11 cellular contexts compared by ENCODE assay signal in the genomic region with DNA sequence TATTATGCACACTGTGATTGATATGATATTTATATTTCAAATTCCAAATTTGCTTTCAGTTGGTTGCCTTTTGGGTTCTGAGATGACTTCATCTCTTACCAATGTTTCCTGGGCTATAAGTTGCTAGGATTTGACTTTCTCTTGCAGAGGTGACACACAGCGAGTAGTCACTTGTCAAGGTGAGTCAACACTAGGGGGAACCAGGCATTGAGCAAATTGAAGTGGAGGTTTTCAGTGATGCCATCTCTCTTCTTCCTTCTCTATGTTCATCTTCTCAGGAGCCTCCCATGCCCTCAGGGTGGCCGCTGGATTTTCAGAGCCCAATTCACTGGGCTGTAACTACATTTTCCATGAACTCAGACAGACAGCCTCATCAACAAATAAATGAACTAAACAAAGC. TPM values are rescaled to one million over a fixed set of nuclear protein-coding genes. Genes with fewer than 3 reads are reported as not detected.
DNase-seq lines count a peak whose midpoint lies in the region; ATAC-seq lines count a peak whose summit lies in the region.
"Had no signal": no experiment of that assay in that cellular context is flagged by ENCODE, and none has a peak within 500 bp of the region (broad histone marks: within the 10 kb centered on the region; RNA-seq: fewer than 3 reads in every experiment).

No MANE protein-coding gene starts in this region.

- H3K23ac ChIP-seq in mesendoderm (ENCODE audit: low read length), result no peak overlapping the region

- no peaks in the 10 kb centered on the region for H3K36me3 ChIP-seq in mesendoderm (ENCODE audit: control insufficient read depth, insufficient read depth, low read length)

- H2BK15ac ChIP-seq in mesendoderm (replicated peaks; ENCODE audit: low read depth), result no peak overlapping the region

- H3K4me3 ChIP-seq in mesendoderm (ENCODE audit: low read length), result no peak overlapping the region

- H3K18ac ChIP-seq in mesendoderm (ENCODE audit: low read length), result no peak overlapping the region

- no peak overlapping the region for H3K4ac ChIP-seq in mesendoderm (ENCODE audit: low read depth, low read length)

- WGBS in mesendoderm (ENCODE audit: extremely low coverage, insufficient coverage, low lambda C conversion rate), result no CpG with 5 or more reads among the region's 2 CpGs

- H4K8ac ChIP-seq in mesendoderm (ENCODE audit: low read depth, low read length), result no peak overlapping the region

- no peak overlapping the region for H3K9ac ChIP-seq in mesendoderm (ENCODE audit: low read length)

- peaks cover 65% of the 10 kb centered on the region for H3K4me1 Mint-ChIP-seq in activated T-cell treated with anti-CD3 and anti-CD28 coated beads, Interleukin-2, amount 50 U/mL, for 72 hours (ENCODE audit: low read depth)

- no peak overlapping the region for H3K4me2 ChIP-seq in mesendoderm (ENCODE audit: low read length)

- H3K27ac Mint-ChIP-seq in activated T-cell treated with anti-CD3 and anti-CD28 coated beads, Interleukin-2, amount 50 U/mL, for 72 hours, result no peak overlapping the region
- H3K27ac Mint-ChIP-seq: nephron progenitor cell had no signal

- peak; percentile 90 to 92 for ATAC-seq in activated T-cell treated with anti-CD3 and anti-CD28 coated beads, Interleukin-2, amount 50 U/mL, for 72 hours (replicated peaks in 1 of 2)
- ATAC-seq in HG02610 (IDR thresholded peaks at IDR 0.05; ENCODE audit: unreplicated experiment) (no peak), HG02678 (IDR thresholded peaks at IDR 0.05; ENCODE audit: unreplicated experiment) (no peak)

- no peaks in the 10 kb centered on the region for H3K9me3 Mint-ChIP-seq in activated T-cell treated with anti-CD3 and anti-CD28 coated beads, Interleukin-2, amount 50 U/mL, for 72 hours

- peak; percentile 60 for DNase-seq in NK-92 treated with Interleukin-12 subunit alpha and Interleukin-12 subunit beta, amount 100 ng/mL, for 24 hours (lab: John Stamatoyannopoulos, UW)
- DNase-seq in NK-92 (lab: John Stamatoyannopoulos, UW; ENCODE audit: unreplicated experiment), result no peak
- peak; percentile 51 for DNase-seq in HuH-7 (ENCODE audit: low spot score)
- DNase-seq in activated T-cell treated with anti-CD3 and anti-CD28 coated beads, Interleukin-2, amount 50 U/mL, for 72 hours, result peak; percentile 48 to 58
- DNase-seq in mesendoderm, result peak; percentile 86
- no peak for DNase-seq in GM19240 (ENCODE audit: insufficient read length, low spot score)
- DNase-seq: nephron progenitor cell had no signal

- no peak overlapping the region for H3K27ac ChIP-seq in mesendoderm (ENCODE audit: low read depth, low read length)

- H3K27me3 Mint-ChIP-seq in activated T-cell treated with anti-CD3 and anti-CD28 coated beads, Interleukin-2, amount 50 U/mL, for 72 hours (ENCODE audit: low read depth), result no peaks in the 10 kb centered on the region

- H3K4me1 ChIP-seq in mesendoderm (ENCODE audit: control insufficient read depth, low read depth, low read length), result peaks cover 3% of the 10 kb centered on the region

- no peak overlapping the region for H2BK120ac ChIP-seq in mesendoderm (ENCODE audit: low read depth, low read length)

- no peaks in the 10 kb centered on the region for H3K36me3 Mint-ChIP-seq in activated T-cell treated with anti-CD3 and anti-CD28 coated beads, Interleukin-2, amount 50 U/mL, for 72 hours (ENCODE audit: insufficient read depth in 2 of 2)

- no peaks in the 10 kb centered on the region for H3K27me3 ChIP-seq in mesendoderm (ENCODE audit: insufficient read depth, low read length, poor library complexity)

- no peaks in the 10 kb centered on the region for H3K79me1 ChIP-seq in mesendoderm (ENCODE audit: low read length)

- no peaks in the 10 kb centered on the region for H3K79me2 ChIP-seq in mesendoderm (ENCODE audit: control insufficient read depth, insufficient read depth, low read length)

- no peak overlapping the region for H2AK5ac ChIP-seq in mesendoderm (ENCODE audit: low read length)

- no peak overlapping the region for H4K5ac ChIP-seq in mesendoderm (ENCODE audit: low read length)

- no peak overlapping the region for H2BK5ac ChIP-seq in mesendoderm (ENCODE audit: low read length)

- no peak overlapping the region for H3K56ac ChIP-seq in mesendoderm (ENCODE audit: low read length)

- peak overlapping the region in 1 of 2 donors; percentile 18 for H3K4me3 Mint-ChIP-seq in activated T-cell treated with anti-CD3 and anti-CD28 coated beads, Interleukin-2, amount 50 U/mL, for 72 hours
- H3K4me3 Mint-ChIP-seq: nephron progenitor cell had no signal

RNA-seq across cellular contexts. Expression of a gene that starts 6.0 kb away (rescaled TPM):
- 10 to 100 TPM; 46.5 to 46.8 TPM for total RNA-seq in activated T-cell treated with anti-CD3 and anti-CD28 coated beads, Interleukin-2, amount 50 U/mL, for 72 hours
- 17.9 TPM for polyA plus RNA-seq in mesendoderm (2013, experiment 1 of 2)
- polyA plus RNA-seq in mesendoderm (2013, experiment 2 of 2), result 16.7 TPM

RNA-seq across cellular contexts. Expression of a gene that starts 38.9 kb away (rescaled TPM):
- total RNA-seq in activated T-cell treated with anti-CD3 and anti-CD28 coated beads, Interleukin-2, amount 50 U/mL, for 72 hours, result not detected
- not detected for polyA plus RNA-seq in mesendoderm (2013, experiment 1 of 2)
- polyA plus RNA-seq in mesendoderm (2013, experiment 2 of 2), result not detected
- total RNA-seq: ureter had no signal
- polyA plus RNA-seq: AG04450 had no signal

Comparison
In these comparisons a context has a peak if more than half of its experiments do, and no peak if none do; other contexts are left out.
1. DNase-seq: peak in NK-92 treated with Interleukin-12 subunit alpha and Interleukin-12 subunit beta, amount 100 ng/mL, for 24 hours (single experiment), HuH-7 (single experiment), activated T-cell treated with anti-CD3 and anti-CD28 coated beads, Interleukin-2, amount 50 U/mL, for 72 hours (2 of 2) and mesendoderm (single experiment); none in NK-92 (single experiment) and GM19240 (single experiment).
2. ATAC-seq: peak in activated T-cell treated with anti-CD3 and anti-CD28 coated beads, Interleukin-2, amount 50 U/mL, for 72 hours (2 of 2); none in HG02610 (single experiment) and HG02678 (single experiment).